In genomic region chr7:70171369-70171768, GRCh38 we compare ENCODE assay signal across 28 cellular contexts.
DNase-seq lines count a peak whose midpoint lies in the region; ATAC-seq, FAIRE-seq and TF ChIP-seq lines count a peak whose summit lies in the region.
"Had no signal": no experiment of that assay in that cellular context is flagged by ENCODE, and none has a peak within 500 bp of the region (broad histone marks: within the 10 kb centered on the region; RNA-seq: fewer than 3 reads in every experiment).

No MANE protein-coding gene starts in this region.

- H4K20me1 ChIP-seq in GM12878 (ENCODE audit: control insufficient read depth, insufficient read depth) (no peaks in the 10 kb centered on the region), osteoblast (ENCODE audit: insufficient read depth, low read length) (no peaks in the 10 kb centered on the region)
- H4K20me1 ChIP-seq: BLaER1 had no signal

- no peak overlapping the region for H3K4me3 ChIP-seq in GM12878
- H3K4me3 ChIP-seq in osteoblast (ENCODE audit: insufficient read depth, low read length), result no peak overlapping the region
- H3K4me3 ChIP-seq: BLaER1 had no signal

- H3K27me3 ChIP-seq in GM12878 (replicated peaks in 1 of 2; ENCODE audit: control insufficient read depth in 2 of 2, insufficient read depth in 2 of 2, low read length in 1 of 2) (no peaks in the 10 kb centered on the region), osteoblast (ENCODE audit: insufficient read depth, low read length) (no peaks in the 10 kb centered on the region)
- H3K27me3 ChIP-seq: BE2C, BLaER1 had no signal

- no peaks in the 10 kb centered on the region for H3K79me2 ChIP-seq in GM12878 (ENCODE audit: control insufficient read depth, insufficient read depth, low read length)
- no peaks in the 10 kb centered on the region for H3K79me2 ChIP-seq in osteoblast (ENCODE audit: insufficient read depth, low read length)

- H3K27ac ChIP-seq in GM12878 (ENCODE audit: control insufficient read depth, insufficient read depth), result no peak overlapping the region
- no peak overlapping the region for H3K27ac ChIP-seq in osteoblast (ENCODE audit: low read depth, low read length)
- H3K27ac ChIP-seq: BLaER1 had no signal

- in situ Hi-C loops in GM12878 (cut with MboI), result no loop called here

- CTCF ChIA-PET in GM12878 (lab: Yijun Ruan, JAX) (interaction anchor here (0.6 kb wide), 1 partner anchor 1417 kb away, joined by 4 read pairs; no protein-coding TSS in a partner anchor), GM10248 (lab: Yijun Ruan, JAX) (interaction anchor here (2.0 kb wide), 1 partner anchor 12 kb away, joined by 7 read pairs; no protein-coding TSS in a partner anchor)

- no peak for TF ChIP-seq RAD21 in GM12878 (IDR thresholded peaks at IDR 0.05; ENCODE audit: insufficient read depth, low read depth, low read length)

- FAIRE-seq in GM12878 (lab: Jason Lieb, UNC), result no peak
- FAIRE-seq: A204.1, GM12892, GM18507, GM19239 had no signal

- SMC1A ChIA-PET in GM12878 (lab: Charles Lee; ENCODE audit: uncharacterized antibody, unreplicated experiment), result interaction anchor here (0.5 to 1.7 kb wide), 2 partner anchors 15 to 28 kb away, joined by 3 to 4 read pairs; no protein-coding TSS in a partner anchor

- ATAC-seq in GM12878 (no peak), HG03159 (IDR thresholded peaks at IDR 0.05; ENCODE audit: unreplicated experiment) (no peak)

- no peak overlapping the region for H2AFZ ChIP-seq in GM12878 (ENCODE audit: control insufficient read depth, low read depth, low read length)
- H2AFZ ChIP-seq in osteoblast (ENCODE audit: low read length), result no peak overlapping the region

- TF ChIP-seq CTCF in GM12878 (IDR thresholded peaks at IDR 0.05 in 2 of 3, conservative IDR thresholded peaks at IDR 0.05 in 1 of 3; ENCODE audit: control insufficient read depth in 2 of 3, extremely low read depth in 1 of 3, insufficient read depth in 1 of 3, low read depth in 3 of 3, low read length in 3 of 3) (no peak), osteoblast (IDR thresholded peaks at IDR 0.05; ENCODE audit: extremely low read depth, low read depth, low read length) (no peak), GM10248 (IDR thresholded peaks at IDR 0.05; ENCODE audit: control extremely low read depth, extremely low read depth, low read depth, missing control alignments) (no peak)

- H3K36me3 ChIP-seq in GM12878 (ENCODE audit: control insufficient read depth in 2 of 2, insufficient read depth in 2 of 2, low read length in 1 of 2), result no peaks in the 10 kb centered on the region
- H3K36me3 ChIP-seq in osteoblast (ENCODE audit: insufficient read depth, low read length), result no peaks in the 10 kb centered on the region
- H3K36me3 ChIP-seq: BE2C had no signal

- H3K9ac ChIP-seq in GM12878 (ENCODE audit: control insufficient read depth, insufficient read depth, low read length), result no peak overlapping the region
- H3K9ac ChIP-seq: BLaER1 had no signal

- DNase-seq in GM12878 (ENCODE audit: low read depth, low spot score) (no peak), dedifferentiated amniotic fluid mesenchymal stem cell (ENCODE audit: extremely low spot score) (peak; percentile 69), osteoblast (ENCODE audit: insufficient read length, low spot score, missing footprints) (peak; percentile 76), stromal cell of bone marrow (ENCODE audit: low read depth) (peak; percentile 52), GM10248 (ENCODE audit: extremely low spot score) (no peak), NAMALWA (ENCODE audit: low spot score) (no peak)
- DNase-seq in activated effector memory CD4-positive, alpha-beta T cell treated with anti-CD3 and anti-CD28 coated beads, Interleukin-2, amount 50 U/mL, for 16 hours, result no peak
- DNase-seq: 8988T; ACHN; BE2C; C1 segment of cervical spinal cord; CD4-positive, alpha-beta memory T cell; CD4-positive, CD25-positive, alpha-beta regulatory T cell; CD8-positive, alpha-beta memory T cell; COR-L47; DMS 273 treated with DMSO at 0.1 percent for 48 hours; DMS153; DMS53; DMS79; DND-41; EL; GDM1 had no signal

- 14% methylated on average over 4 of the region's 4 CpGs for WGBS in GM12878 (ENCODE audit: insufficient coverage, insufficient replicate concordance, low lambda C conversion rate, missing lambda C conversion rate)

- no TSS peak for BruUV-seq in GM12878 (replicated peaks; lab: Mats Ljungman, UMichigan)

- no peak for TF ChIP-seq POLR2A in GM12878 (IDR thresholded peaks at IDR 0.05; ENCODE audit: low read depth, low read length)

- intact Hi-C loops in GM12878 (cut with micrococcal nuclease; ENCODE audit: unreplicated experiment), result no loop called here

- H3K4me2 ChIP-seq in GM12878 (ENCODE audit: control insufficient read depth, insufficient read depth), result no peak overlapping the region
- H3K4me2 ChIP-seq in osteoblast (ENCODE audit: insufficient read depth, low read length), result peak overlapping the region; percentile 26
- H3K4me2 ChIP-seq: BLaER1 had no signal

- H3K4me1 ChIP-seq in GM12878 (ENCODE audit: control insufficient read depth, insufficient read depth, low read length), result no peaks in the 10 kb centered on the region
- peaks cover 12% of the 10 kb centered on the region for H3K4me1 ChIP-seq in osteoblast (ENCODE audit: insufficient read depth, low read length)
- H3K4me1 ChIP-seq: BE2C had no signal

- POLR2A ChIA-PET in GM12878 (lab: Charles Lee), result no interaction called here
- POLR2A ChIA-PET in GM10248 (lab: Yijun Ruan, JAX), result no interaction called here

- H3K9me3 ChIP-seq in GM12878 (replicated peaks; ENCODE audit: control insufficient read depth, insufficient read depth, low read length) (peaks cover 1% of the 10 kb centered on the region; the same call in 1 of the 3 replicates), osteoblast (ENCODE audit: low read depth, low read length) (no peaks in the 10 kb centered on the region)
- H3K9me3 ChIP-seq: BE2C had no signal

- RAD21 ChIA-PET in GM12878 (lab: Charles Lee; ENCODE audit: unreplicated experiment), result no interaction called here

- no peak for TF ChIP-seq EP300 in GM12878 (IDR thresholded peaks at IDR 0.05; ENCODE audit: borderline replicate concordance in 1 of 2, control insufficient read depth in 1 of 2, low read depth in 2 of 2, low read length in 2 of 2)

TF ChIP-seq in GM12878, 131 proteins besides CTCF, POLR2A, EP300 and RAD21:
- TF ChIP-seq IKZF2 (IDR thresholded peaks at IDR 0.05), result no peak
- peak; percentile 49 for TF ChIP-seq JUNB (IDR thresholded peaks at IDR 0.05)

Comparison
In these comparisons a context has a peak if more than half of its experiments do, and no peak if none do; other contexts are left out.
1. DNase-seq: peak in dedifferentiated amniotic fluid mesenchymal stem cell (single experiment), osteoblast (single experiment) and stromal cell of bone marrow (single experiment); none in GM12878 (single experiment), activated effector memory CD4-positive, alpha-beta T cell treated with anti-CD3 and anti-CD28 coated beads, Interleukin-2, amount 50 U/mL, for 16 hours (single experiment), GM10248 (single experiment) and NAMALWA (single experiment).